In genomic region chr12:102913453-102914226, GRCh38 we compare ENCODE assay signal across 21 cellular contexts. TPM values are rescaled to one million over a fixed set of nuclear protein-coding genes. Genes with fewer than 3 reads are reported as not detected.
DNase-seq lines count a peak whose midpoint lies in the region; ATAC-seq and TF ChIP-seq lines count a peak whose summit lies in the region.
"Had no signal": no experiment of that assay in that cellular context is flagged by ENCODE, and none has a peak within 500 bp of the region (broad histone marks: within the 10 kb centered on the region; RNA-seq: fewer than 3 reads in every experiment).

No MANE protein-coding gene starts in this region.

- no peak for DNase-seq in body of pancreas
- peak; percentile 4 for DNase-seq in foreskin melanocyte
- DNase-seq in GM20000 (ENCODE audit: low spot score) = no peak
- DNase-seq in NCI-H748 (lab: John Stamatoyannopoulos, UW; ENCODE audit: unreplicated experiment) = no peak
- no peak for DNase-seq in stimulated activated CD4-positive, alpha-beta T cell treated with anti-CD3 and anti-CD28 coated beads, Interleukin-4, amount 100 ng/mL, for 1 hour
- DNase-seq: CD4-positive, CD25-positive, alpha-beta regulatory T cell; CD8-positive, alpha-beta T cell; DMS 273 treated with DMSO at 0.1 percent for 48 hours; DMS79; EL; GDM1; GOT3; HFFc6 had no signal

- 67 to 70% methylated on average over 2 of the region's 2 CpGs for WGBS in body of pancreas, 2 donors
- WGBS in liver = 39% methylated on average over 2 of the region's 2 CpGs

- H3K4me3 ChIP-seq in body of pancreas (no peak overlapping the region), liver (ENCODE audit: low read depth in 1 of 3, low read length in 3 of 3) (peak overlapping the region in 1 of 3 donors; percentile 66)
- H3K4me3 ChIP-seq: BLaER1, GM12878, HAP-1 had no signal

- H3K27ac ChIP-seq in body of pancreas (peak overlapping the region in 3 of 4 donors; percentile 15 to 63 (median 18)), liver (ENCODE audit: low read depth in 1 of 2, low read length in 2 of 2) (peak overlapping the region; percentile 82 to 93)
- H3K27ac ChIP-seq: BLaER1, C4-2B had no signal

- H3K4me1 ChIP-seq in body of pancreas (peaks cover 15% of the 10 kb centered on the region), liver (ENCODE audit: control insufficient read depth in 4 of 4, insufficient read depth in 4 of 4, low read length in 3 of 4) (peaks cover 5 to 66% (median 46%) of the 10 kb centered on the region in 4 donors)
- H3K4me1 ChIP-seq: BLaER1, HAP-1 had no signal

- TF ChIP-seq CTCF in body of pancreas (IDR thresholded peaks at IDR 0.05) = no peak
- TF ChIP-seq CTCF in liver (IDR thresholded peaks at IDR 0.05; ENCODE audit: low read depth, low read length, missing input control) = no peak
- no peak for TF ChIP-seq CTCF in GM20000 (IDR thresholded peaks at IDR 0.05; ENCODE audit: extremely low read depth, missing control alignments)

- TF ChIP-seq RAD21 in liver (IDR thresholded peaks at IDR 0.05) = no peak

- intact Hi-C loops in body of pancreas (cut with DNase I) = no loop called here

- H3K27me3 ChIP-seq in body of pancreas (no peaks in the 10 kb centered on the region), liver (ENCODE audit: control insufficient read depth in 4 of 4, insufficient read depth in 4 of 4, low read length in 3 of 4) (no peaks in the 10 kb centered on the region)
- H3K27me3 ChIP-seq: BLaER1 had no signal

- H3K36me3 ChIP-seq in body of pancreas (replicated peaks in 1 of 2; ENCODE audit: insufficient read depth in 1 of 2, low read depth in 2 of 2) (no peaks in the 10 kb centered on the region), liver (ENCODE audit: control insufficient read depth in 4 of 4, insufficient read depth in 3 of 4, low read depth in 1 of 4, low read length in 3 of 4) (peaks cover 0 to 8% (median 2%) of the 10 kb centered on the region in 4 donors)
- H3K36me3 ChIP-seq: BLaER1, HAP-1 had no signal

- TF ChIP-seq POLR2A in body of pancreas (IDR thresholded peaks at IDR 0.05) (no peak), GM18505 (IDR thresholded peaks at IDR 0.05; ENCODE audit: borderline replicate concordance, extremely low read depth, insufficient read depth, insufficient read length) (no peak)

- no peaks in the 10 kb centered on the region for H3K9me3 ChIP-seq in body of pancreas
- H3K9me3 ChIP-seq in liver (ENCODE audit: control insufficient read depth in 4 of 4, low read length in 3 of 4) = no peaks in the 10 kb centered on the region
- H3K9me3 ChIP-seq: BLaER1, HAP-1 had no signal

- ATAC-seq in body of pancreas (peak; percentile 48), GM18505 (IDR thresholded peaks at IDR 0.05; ENCODE audit: unreplicated experiment) (no peak)
- ATAC-seq: CD8-positive, alpha-beta T cell; GM12878 had no signal

- H3K9ac ChIP-seq in liver (ENCODE audit: low read depth in 1 of 2, low read length in 2 of 2) = peak overlapping the region in 1 of 2 donors; percentile 99
- H3K9ac ChIP-seq: BLaER1 had no signal

TF ChIP-seq in liver, 16 proteins besides CTCF, POLR2A, EP300 and RAD21:
- no peak for TF ChIP-seq YY1 (IDR thresholded peaks at IDR 0.05)
- TF ChIP-seq NR2F2 (IDR thresholded peaks at IDR 0.05) = peak; percentile 58
- TF ChIP-seq, protein P1, sequence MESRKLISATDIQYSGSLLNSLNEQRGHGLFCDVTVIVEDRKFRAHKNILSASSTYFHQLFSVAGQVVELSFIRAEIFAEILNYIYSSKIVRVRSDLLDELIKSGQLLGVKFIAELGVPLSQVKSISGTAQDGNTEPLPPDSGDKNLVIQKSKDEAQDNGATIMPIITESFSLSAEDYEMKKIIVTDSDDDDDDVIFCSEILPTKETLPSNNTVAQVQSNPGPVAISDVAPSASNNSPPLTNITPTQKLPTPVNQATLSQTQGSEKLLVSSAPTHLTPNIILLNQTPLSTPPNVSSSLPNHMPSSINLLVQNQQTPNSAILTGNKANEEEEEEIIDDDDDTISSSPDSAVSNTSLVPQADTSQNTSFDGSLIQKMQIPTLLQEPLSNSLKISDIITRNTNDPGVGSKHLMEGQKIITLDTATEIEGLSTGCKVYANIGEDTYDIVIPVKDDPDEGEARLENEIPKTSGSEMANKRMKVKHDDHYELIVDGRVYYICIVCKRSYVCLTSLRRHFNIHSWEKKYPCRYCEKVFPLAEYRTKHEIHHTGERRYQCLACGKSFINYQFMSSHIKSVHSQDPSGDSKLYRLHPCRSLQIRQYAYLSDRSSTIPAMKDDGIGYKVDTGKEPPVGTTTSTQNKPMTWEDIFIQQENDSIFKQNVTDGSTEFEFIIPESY (IDR thresholded peaks at IDR 0.05) = no peak
- peak in 1 of 2 donors; percentile 33 for TF ChIP-seq JUND (IDR thresholded peaks at IDR 0.05)
- peak; percentile 52 for TF ChIP-seq ATF3 (IDR thresholded peaks at IDR 0.05)
- TF ChIP-seq EGR1 (IDR thresholded peaks at IDR 0.05; ENCODE audit: low read depth in 2 of 2) = no peak
- TF ChIP-seq FOXA1 (IDR thresholded peaks at IDR 0.05) = no peak
- no peak for TF ChIP-seq HNF4G (IDR thresholded peaks at IDR 0.05)
- TF ChIP-seq RXRA (IDR thresholded peaks at IDR 0.05) = no peak
- TF ChIP-seq FOXA2 (IDR thresholded peaks at IDR 0.05) = no peak

RNA-seq across cellular contexts. Expression of gene PAH, which starts 3.4 kb away (rescaled TPM):
- total RNA-seq in body of pancreas = 10 to 100 TPM in 1 of 2 donors, 1 to 10 TPM in 1; 7.3 to 39.6 TPM
- 100 to 1,000 TPM; 327 to 696 TPM for total RNA-seq in liver
- polyA plus RNA-seq in liver = 100 to 1,000 TPM; 521 to 615 TPM
- total RNA-seq: A172; A673; CD4-positive, CD25-positive, alpha-beta regulatory T cell; CD8-positive, alpha-beta T cell; HFFc6 had no signal
- polyA plus RNA-seq: CD4-positive, CD25-positive, alpha-beta regulatory T cell had no signal

RNA-seq across cellular contexts. Expression of gene ASCL1, which starts 43.8 kb away (rescaled TPM):
- total RNA-seq in body of pancreas (not detected), liver (not detected)
- under 1 TPM in 1 of 2 donors, not detected in 1; 0.06 TPM for polyA plus RNA-seq in liver
- total RNA-seq: A172; A673; CD4-positive, CD25-positive, alpha-beta regulatory T cell; CD8-positive, alpha-beta T cell; HFFc6 had no signal
- polyA plus RNA-seq: CD4-positive, CD25-positive, alpha-beta regulatory T cell had no signal

Comparison
In these comparisons a context has a peak if more than half of its experiments do, and no peak if none do; other contexts are left out.
1. RNA of gene PAH, which starts 3.4 kb away (total RNA-seq): 327 to 696 TPM in liver; 7.3 to 39.6 TPM in body of pancreas; every median in the first group is over 4 times any median in the second.